1 cellular context compared by ENCODE assay signal in genomic region chr4:112230879-112231778, GRCh38.
TF ChIP-seq lines count a peak whose summit lies in the region.

No MANE protein-coding gene starts in this region.

TF ChIP-seq in WTC11, 78 proteins besides CTCF, POLR2A, EP300 and RAD21 (continued from another document):
- TF ChIP-seq, protein P1, sequence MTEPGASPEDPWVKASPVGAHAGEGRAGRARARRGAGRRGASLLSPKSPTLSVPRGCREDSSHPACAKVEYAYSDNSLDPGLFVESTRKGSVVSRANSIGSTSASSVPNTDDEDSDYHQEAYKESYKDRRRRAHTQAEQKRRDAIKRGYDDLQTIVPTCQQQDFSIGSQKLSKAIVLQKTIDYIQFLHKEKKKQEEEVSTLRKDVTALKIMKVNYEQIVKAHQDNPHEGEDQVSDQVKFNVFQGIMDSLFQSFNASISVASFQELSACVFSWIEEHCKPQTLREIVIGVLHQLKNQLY (CRISPR knock-in tag; IDR thresholded peaks at IDR 0.05) = no peak
- TF ChIP-seq E2F1 (CRISPR knock-in tag; IDR thresholded peaks at IDR 0.05) (no peak), IRF2 (CRISPR knock-in tag; IDR thresholded peaks at IDR 0.05; ENCODE audit: borderline replicate concordance, low read depth) (no peak), CREB1 (CRISPR knock-in tag; IDR thresholded peaks at IDR 0.05) (no peak), E2F5 (CRISPR knock-in tag; IDR thresholded peaks at IDR 0.05) (peak; percentile 75; the same call in 1 of the 2 replicates), USF1 (CRISPR knock-in tag; IDR thresholded peaks at IDR 0.05) (0 out of 2 replicates have a peak, but pooled peaks have one; percentile 12)
